18 cellular contexts compared by ENCODE assay signal in the genomic region with DNA sequence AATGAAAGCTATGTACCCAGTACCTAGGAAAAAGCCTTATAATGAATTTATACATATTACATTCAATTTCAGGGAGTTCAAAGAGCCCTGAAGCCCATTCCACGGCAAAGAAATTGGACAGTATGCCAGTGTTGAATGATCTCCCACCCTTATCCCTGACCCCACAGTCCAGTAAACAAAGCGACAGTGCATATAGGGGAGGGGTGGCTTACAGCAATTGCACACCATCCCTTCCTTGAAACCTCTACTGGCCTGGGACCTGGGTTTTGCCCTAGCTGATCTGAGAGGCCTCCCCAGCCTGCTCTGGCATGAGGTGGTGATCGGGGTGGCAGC. TPM values are rescaled to one million over a fixed set of nuclear protein-coding genes. Genes with fewer than 3 reads are reported as not detected.
DNase-seq lines count a peak whose midpoint lies in the region; TF ChIP-seq lines count a peak whose summit lies in the region.
"Had no signal": no experiment of that assay in that cellular context is flagged by ENCODE, and none has a peak within 500 bp of the region (broad histone marks: within the 10 kb centered on the region; RNA-seq: fewer than 3 reads in every experiment).

No MANE protein-coding gene starts in this region.

- peak overlapping the region; percentile 2 to 10 for H3K27ac ChIP-seq in breast epithelium
- no peak overlapping the region for H3K27ac ChIP-seq in mammary epithelial cell (ENCODE audit: insufficient read depth, low read depth, low read length)
- no peak overlapping the region for H3K27ac ChIP-seq in CD4-positive, alpha-beta memory T cell (ENCODE audit: low read depth, low read length)

- intact Hi-C loops in breast epithelium (cut with DNase I; ENCODE audit: low total_unique reads) (no loop called here), mammary epithelial cell (cut with micrococcal nuclease) (no loop called here)
- intact Hi-C loops in CD4-positive, alpha-beta memory T cell (cut with micrococcal nuclease), result no loop called here

- no peaks in the 10 kb centered on the region for H3K9me3 Mint-ChIP-seq in endothelial cell (ENCODE audit: unreplicated experiment)
- H3K9me3 Mint-ChIP-seq in mesothelial cell of epicardium, result no peaks in the 10 kb centered on the region
- H3K9me3 Mint-ChIP-seq in type B pancreatic cell, result no peaks in the 10 kb centered on the region
- peaks cover 0 to 1% (median 0%) of the 10 kb centered on the region in 8 donors for H3K9me3 Mint-ChIP-seq in CD4-positive, alpha-beta memory T cell
- H3K9me3 Mint-ChIP-seq: activated T-helper 17 cell treated with anti-CD3 and anti-CD28 coated beads, Interleukin-2, amount 50 U/mL, for 72 hours had no signal

- peaks cover 4% of the 10 kb centered on the region for H3K27me3 Mint-ChIP-seq in endothelial cell (ENCODE audit: unreplicated experiment)
- no peaks in the 10 kb centered on the region for H3K27me3 Mint-ChIP-seq in mesothelial cell of epicardium (ENCODE audit: low read depth)
- H3K27me3 Mint-ChIP-seq in type B pancreatic cell, result peaks cover 3% of the 10 kb centered on the region
- peaks cover 15 to 20% of the 10 kb centered on the region in 2 donors for H3K27me3 Mint-ChIP-seq in CD4-positive, alpha-beta memory T cell

- WGBS in mammary epithelial cell (ENCODE audit: low coverage, missing lambda C conversion rate), result 98% methylated on average over 3 of the region's 3 CpGs

- no peak for TF ChIP-seq CTCF in breast epithelium (IDR thresholded peaks at IDR 0.05)
- TF ChIP-seq CTCF in mammary epithelial cell (conservative IDR thresholded peaks at IDR 0.05 in 1 of 2, IDR thresholded peaks at IDR 0.05 in 1 of 2; ENCODE audit: extremely low read depth in 1 of 2, insufficient read depth in 1 of 2, low read depth in 1 of 2, low read length in 2 of 2), result no peak
- TF ChIP-seq CTCF in endothelial cell (IDR thresholded peaks at IDR 0.05; ENCODE audit: unreplicated experiment), result no peak
- TF ChIP-seq CTCF in mesothelial cell of epicardium (IDR thresholded peaks at IDR 0.05; ENCODE audit: unreplicated experiment), result no peak
- no peak for TF ChIP-seq CTCF in type B pancreatic cell (conservative IDR thresholded peaks at IDR 0.05)

- POLR2A ChIA-PET in CD4-positive, alpha-beta memory T cell (lab: Charles Lee; ENCODE audit: partially characterized antibody), result interaction anchor here (1.1 kb wide), 1 partner anchor 31 kb away, joined by 3 read pairs; no protein-coding TSS in a partner anchor

- H3K79me2 ChIP-seq in mammary epithelial cell (ENCODE audit: insufficient read depth, low read length), result no peaks in the 10 kb centered on the region

- H3K9me3 ChIP-seq in breast epithelium, result no peaks in the 10 kb centered on the region
- H3K9me3 ChIP-seq in mammary epithelial cell (replicated peaks; ENCODE audit: insufficient read depth, low read length), result no peaks in the 10 kb centered on the region
- no peaks in the 10 kb centered on the region for H3K9me3 ChIP-seq in CD4-positive, alpha-beta memory T cell (ENCODE audit: control insufficient read depth in 1 of 2, low read length in 2 of 2)
- H3K9me3 ChIP-seq: tibial nerve had no signal

- peaks cover 2% of the 10 kb centered on the region for H3K36me3 Mint-ChIP-seq in endothelial cell (ENCODE audit: low read depth, unreplicated experiment)
- no peaks in the 10 kb centered on the region for H3K36me3 Mint-ChIP-seq in mesothelial cell of epicardium
- no peaks in the 10 kb centered on the region for H3K36me3 Mint-ChIP-seq in type B pancreatic cell
- H3K36me3 Mint-ChIP-seq in CD4-positive, alpha-beta memory T cell, result no peaks in the 10 kb centered on the region

- dilution Hi-C loops in mammary epithelial cell (cut with HindIII; ENCODE audit: low sequenced_read_pairs), result loop anchor here (5.0 kb wide), 1 partner anchor 41 kb away; no protein-coding TSS in a partner anchor

- H3K4me3 ChIP-seq in breast epithelium (no peak overlapping the region), mammary epithelial cell (replicated peaks in 1 of 3; ENCODE audit: insufficient read depth in 1 of 3, low read depth in 2 of 3, low read length in 3 of 3) (no peak overlapping the region)
- no peak overlapping the region for H3K4me3 ChIP-seq in CD4-positive, alpha-beta memory T cell (ENCODE audit: low read length in 2 of 2)

- no peak overlapping the region for H3K9ac ChIP-seq in mammary epithelial cell (ENCODE audit: insufficient read depth, low read length)

- H3K4me2 ChIP-seq in mammary epithelial cell (ENCODE audit: insufficient read depth, low read depth, low read length), result no peak overlapping the region

- no peak overlapping the region for H2AFZ ChIP-seq in mammary epithelial cell (ENCODE audit: low read depth, low read length)

- H3K27ac Mint-ChIP-seq in endothelial cell (ENCODE audit: unreplicated experiment) (peak overlapping the region; percentile 89), mesothelial cell of epicardium (peak overlapping the region; percentile 97), type B pancreatic cell (peak overlapping the region; percentile 77)
- no peak overlapping the region for H3K27ac Mint-ChIP-seq in CD4-positive, alpha-beta memory T cell
- H3K27ac Mint-ChIP-seq: activated T-helper 17 cell treated with anti-CD3 and anti-CD28 coated beads, Interleukin-2, amount 50 U/mL, for 72 hours had no signal

- H3K4me1 ChIP-seq in breast epithelium (no peaks in the 10 kb centered on the region), mammary epithelial cell (ENCODE audit: insufficient read depth, low read length) (no peaks in the 10 kb centered on the region)
- H3K4me1 ChIP-seq in CD4-positive, alpha-beta memory T cell (ENCODE audit: insufficient read depth, low read length), result no peaks in the 10 kb centered on the region

- H4K20me1 ChIP-seq in mammary epithelial cell (ENCODE audit: insufficient read depth, low read length), result no peaks in the 10 kb centered on the region

- H3K36me3 ChIP-seq in breast epithelium (no peaks in the 10 kb centered on the region), mammary epithelial cell (ENCODE audit: insufficient read depth, low read length) (no peaks in the 10 kb centered on the region)
- no peaks in the 10 kb centered on the region for H3K36me3 ChIP-seq in CD4-positive, alpha-beta memory T cell (ENCODE audit: insufficient read depth, low read length)
- H3K36me3 ChIP-seq: tibial nerve had no signal

- H3K4me1 Mint-ChIP-seq in endothelial cell (ENCODE audit: unreplicated experiment), result peaks cover 29% of the 10 kb centered on the region
- peaks cover 42% of the 10 kb centered on the region for H3K4me1 Mint-ChIP-seq in mesothelial cell of epicardium
- peaks cover 48% of the 10 kb centered on the region for H3K4me1 Mint-ChIP-seq in type B pancreatic cell (ENCODE audit: unreplicated experiment)
- H3K4me1 Mint-ChIP-seq in CD4-positive, alpha-beta memory T cell, result no peaks in the 10 kb centered on the region
- H3K4me1 Mint-ChIP-seq: activated T-helper 17 cell treated with anti-CD3 and anti-CD28 coated beads, Interleukin-2, amount 50 U/mL, for 72 hours had no signal

- H3K4me3 Mint-ChIP-seq in endothelial cell (ENCODE audit: unreplicated experiment) (peak overlapping the region; percentile 73), mesothelial cell of epicardium (no peak overlapping the region), type B pancreatic cell (peak overlapping the region; percentile 77)
- H3K4me3 Mint-ChIP-seq in CD4-positive, alpha-beta memory T cell, result no peak overlapping the region
- H3K4me3 Mint-ChIP-seq: activated T-helper 17 cell treated with anti-CD3 and anti-CD28 coated beads, Interleukin-2, amount 50 U/mL, for 72 hours had no signal

- TF ChIP-seq POLR2A in breast epithelium (IDR thresholded peaks at IDR 0.05), result no peak

- no TSS peak for BruUV-seq in mammary epithelial cell (replicated peaks; lab: Mats Ljungman, UMichigan)

- in situ Hi-C loops in mammary epithelial cell (cut with MboI; ENCODE audit: low sequenced_read_pairs in 2 of 2), result no loop called here

- CTCF ChIA-PET in mammary epithelial cell (lab: Charles Lee; ENCODE audit: low non-redundant PET), result no interaction called here
- CTCF ChIA-PET in CD4-positive, alpha-beta memory T cell (lab: Charles Lee; ENCODE audit: partially characterized antibody), result interaction anchor here (9.8 kb wide), 1 partner anchor 27 kb away, joined by 247 read pairs; a partner anchor contains a TSS

- DNase-seq in breast epithelium (ENCODE audit: low spot score in 2 of 2), result no peak
- no peak for DNase-seq in mammary epithelial cell
- DNase-seq in endothelial cell (ENCODE audit: low spot score), result no peak
- DNase-seq in mesothelial cell of epicardium (ENCODE audit: low spot score in 2 of 2, unreplicated experiment in 2 of 2), result no peak
- no peak for DNase-seq in type B pancreatic cell (ENCODE audit: extremely low spot score, unreplicated experiment)
- DNase-seq in CD4-positive, alpha-beta memory T cell, result no peak
- no peak for DNase-seq in NCI-H1417 treated with DMSO at 0.1 percent for 48 hours (lab: John Stamatoyannopoulos, UW)
- no peak for DNase-seq in pons (ENCODE audit: low spot score)
- DNase-seq: activated CD8-positive, alpha-beta memory T cell treated with anti-CD3 and anti-CD28 coated beads for 24 hours; C1 segment of cervical spinal cord; DND-41; hippocampal formation; NCI-H187; NCI-H526; stimulated activated CD4-positive, alpha-beta T cell treated with anti-CD3 and anti-CD28 coated beads, Interleukin-4, amount 100 ng/mL, for 24 hours; SW 1271 had no signal

- H3K27me3 ChIP-seq in breast epithelium (no peaks in the 10 kb centered on the region), mammary epithelial cell (ENCODE audit: insufficient read depth, low read length) (no peaks in the 10 kb centered on the region)
- H3K27me3 ChIP-seq in CD4-positive, alpha-beta memory T cell (ENCODE audit: insufficient read depth, low read length), result no peaks in the 10 kb centered on the region

RNA-seq across cellular contexts. Expression of a gene that starts 17.3 kb away (rescaled TPM):
- total RNA-seq in breast epithelium, result 1 to 10 TPM; 1.1 to 5.4 (median 3.3) TPM
- total RNA-seq in mammary epithelial cell, result under 1 TPM; 0.17 to 0.68 TPM
- polyA plus RNA-seq in mammary epithelial cell, result 0.37 TPM
- not detected for polyA minus RNA-seq in mammary epithelial cell
- 1.0 TPM for total RNA-seq in endothelial cell (ENCODE audit: unreplicated experiment)
- 14.9 to 15.8 TPM (median 15.0 TPM) in 3 replicates for total RNA-seq in mesothelial cell of epicardium
- 3.2 and 6.9 TPM in 2 replicates for total RNA-seq in type B pancreatic cell (ENCODE audit: low replicate concordance)
- total RNA-seq in CD4-positive, alpha-beta memory T cell, result 1 to 10 TPM in 1 of 2 experiments, under 1 TPM in 1; 0.89 to 1.4 TPM
- 1 to 10 TPM in 1 of 2 donors, under 1 TPM in 1; 0.85 to 2.6 TPM for polyA plus RNA-seq in CD4-positive, alpha-beta memory T cell

RNA-seq across cellular contexts. Expression of a gene that starts 31.0 kb away (rescaled TPM):
- total RNA-seq in breast epithelium (10 to 100 TPM; 65.4 to 89.9 (median 76.0) TPM), mammary epithelial cell (10 to 100 TPM; 28.2 to 71.9 TPM), endothelial cell (ENCODE audit: unreplicated experiment) (96.2 TPM), mesothelial cell of epicardium (88.5 to 106 TPM (median 97.9 TPM) in 3 replicates), type B pancreatic cell (ENCODE audit: low replicate concordance) (95.3 and 104 TPM in 2 replicates)
- 53.4 TPM for polyA plus RNA-seq in mammary epithelial cell
- 137 TPM for polyA minus RNA-seq in mammary epithelial cell
- 100 to 1,000 TPM; 154 to 158 TPM for total RNA-seq in CD4-positive, alpha-beta memory T cell
- polyA plus RNA-seq in CD4-positive, alpha-beta memory T cell, result 10 to 100 TPM; 14.3 to 57.2 TPM

RNA-seq across cellular contexts. Expression of a gene that starts 42.4 kb away (rescaled TPM):
- 10 to 100 TPM in 2 of 3 donors, 1 to 10 TPM in 1; 3.7 to 15.7 (median 13.5) TPM for total RNA-seq in breast epithelium
- total RNA-seq in mammary epithelial cell, result 10 to 100 TPM in 1 of 2 donors, 1 to 10 TPM in 1; 5.2 to 11.4 TPM
- polyA plus RNA-seq in mammary epithelial cell, result 19.6 TPM
- polyA minus RNA-seq in mammary epithelial cell, result 51.6 TPM
- total RNA-seq in endothelial cell (ENCODE audit: unreplicated experiment), result 16.0 TPM
- total RNA-seq in mesothelial cell of epicardium, result 30.5 to 34.7 TPM (median 33.7 TPM) in 3 replicates
- total RNA-seq in type B pancreatic cell (ENCODE audit: low replicate concordance), result 44.6 and 56.3 TPM in 2 replicates
- total RNA-seq in CD4-positive, alpha-beta memory T cell, result 10 to 100 TPM; 77.7 to 81.1 TPM
- 100 to 1,000 TPM; 212 to 238 TPM for polyA plus RNA-seq in CD4-positive, alpha-beta memory T cell

Comparison
In these comparisons a context has a peak if more than half of its experiments do, and no peak if none do; other contexts are left out.
1. H3K27ac ChIP-seq: peak in breast epithelium (2 of 2); none in mammary epithelial cell (single experiment) and CD4-positive, alpha-beta memory T cell (single experiment).
2. H3K27ac Mint-ChIP-seq: peak in endothelial cell (single experiment), mesothelial cell of epicardium (single experiment) and type B pancreatic cell (single experiment); none in CD4-positive, alpha-beta memory T cell (0 of 7).
3. H3K4me3 Mint-ChIP-seq: peak in endothelial cell (single experiment) and type B pancreatic cell (single experiment); none in mesothelial cell of epicardium (single experiment) and CD4-positive, alpha-beta memory T cell (0 of 8).